In genomic region chr9:89676281-89676680, GRCh38 we compare ENCODE assay signal across 11 cellular contexts.
DNase-seq lines count a peak whose midpoint lies in the region; ATAC-seq and TF ChIP-seq lines count a peak whose summit lies in the region.
"Had no signal": no experiment of that assay in that cellular context is flagged by ENCODE, and none has a peak within 500 bp of the region (broad histone marks: within the 10 kb centered on the region; RNA-seq: fewer than 3 reads in every experiment).

No MANE protein-coding gene starts in this region.

- peak; percentile 93 for ATAC-seq in body of pancreas
- ATAC-seq in GM18868 (IDR thresholded peaks at IDR 0.05; ENCODE audit: unreplicated experiment): no peak

- WGBS in body of pancreas, 2 donors: 16 to 30% methylated on average over 4 to 22 of the region's 22 CpGs

- intact Hi-C loops in body of pancreas (cut with DNase I): no loop called here

- no peak overlapping the region for H3K9ac ChIP-seq in mucosa of rectum (ENCODE audit: low read depth in 1 of 2, low read length in 2 of 2)
- H3K9ac ChIP-seq: BLaER1 had no signal

- H3K27me3 ChIP-seq in body of pancreas (no peaks in the 10 kb centered on the region), mucosa of rectum (ENCODE audit: control insufficient read depth in 2 of 2, insufficient read depth in 2 of 2, low read length in 2 of 2) (peaks cover 0 to 2% of the 10 kb centered on the region in 2 donors)
- H3K27me3 ChIP-seq: BLaER1 had no signal

- TF ChIP-seq POLR2A in body of pancreas (IDR thresholded peaks at IDR 0.05): peak in 2 of 3 donors; percentile 36 to 39

- no peaks in the 10 kb centered on the region for H3K9me3 ChIP-seq in body of pancreas
- no peaks in the 10 kb centered on the region for H3K9me3 ChIP-seq in mucosa of rectum (ENCODE audit: control insufficient read depth in 2 of 2, low read length in 2 of 2)
- H3K9me3 ChIP-seq: BLaER1 had no signal

- H3K36me3 ChIP-seq in body of pancreas (replicated peaks in 1 of 2; ENCODE audit: insufficient read depth in 1 of 2, low read depth in 2 of 2): no peaks in the 10 kb centered on the region
- H3K36me3 ChIP-seq in mucosa of rectum (ENCODE audit: control insufficient read depth in 2 of 2, insufficient read depth in 2 of 2, low read length in 2 of 2): no peaks in the 10 kb centered on the region
- H3K36me3 ChIP-seq: BLaER1 had no signal

- H3K27ac ChIP-seq in body of pancreas: peak overlapping the region; percentile 63 to 85 (median 78)
- peak overlapping the region; percentile 23 to 38 for H3K27ac ChIP-seq in mucosa of rectum (ENCODE audit: low read depth in 2 of 2, low read length in 2 of 2)
- H3K27ac ChIP-seq: BLaER1 had no signal

- H3K4me3 ChIP-seq in body of pancreas: no peak overlapping the region
- no peak overlapping the region for H3K4me3 ChIP-seq in mucosa of rectum (ENCODE audit: low read length in 2 of 2)
- H3K4me3 ChIP-seq: BLaER1 had no signal

- peak in 1 of 7 experiments; percentile 19 for TF ChIP-seq CTCF in body of pancreas (IDR thresholded peaks at IDR 0.05)

- H3K4me1 ChIP-seq in body of pancreas: peaks cover 52% of the 10 kb centered on the region
- H3K4me1 ChIP-seq in mucosa of rectum (ENCODE audit: control insufficient read depth in 2 of 2, insufficient read depth in 2 of 2, low read length in 2 of 2): peaks cover 21 to 25% of the 10 kb centered on the region in 2 donors

- peak; percentile 95 for DNase-seq in DMS53 treated with DMSO at 0.1 percent for 48 hours (lab: John Stamatoyannopoulos, UW; ENCODE audit: unreplicated experiment)
- DNase-seq in NCI-H2107 treated with DMSO at 0.1 percent for 48 hours (lab: John Stamatoyannopoulos, UW; ENCODE audit: unreplicated experiment): peak; percentile 88
- DNase-seq in body of pancreas: peak; percentile 98 to 100 (median 98)
- DNase-seq in GOT3 (lab: John Stamatoyannopoulos, UW): no peak
- DNase-seq in activated effector memory CD4-positive, alpha-beta T cell treated with Interleukin-2 at 50 U/mL for 16 hours: no peak
- DNase-seq in GF-D8 (lab: John Stamatoyannopoulos, UW): no peak
- DNase-seq: activated T-cell treated with anti-CD3 and anti-CD28 coated beads, Interleukin-2, amount 50 U/mL, for 24 hours; T-helper 2 cell had no signal

Comparison
In these comparisons a context has a peak if more than half of its experiments do, and no peak if none do; other contexts are left out.
1. DNase-seq: peak in DMS53 treated with DMSO at 0.1 percent for 48 hours (single experiment), NCI-H2107 treated with DMSO at 0.1 percent for 48 hours (single experiment) and body of pancreas (4 of 4); none in GOT3 (single experiment), activated effector memory CD4-positive, alpha-beta T cell treated with Interleukin-2 at 50 U/mL for 16 hours (single experiment) and GF-D8 (single experiment).